Comparison of ENCODE assay signal across 20 cellular contexts in genomic region chr15:71601038-71601869, GRCh38.
A peak's percentile ranks its signal among the peaks of the same experiment; 100 is the strongest.
DNase-seq lines count a peak whose midpoint lies in the region; ATAC-seq and TF ChIP-seq lines count a peak whose summit lies in the region.
"Had no signal": no experiment of that assay in that cellular context is flagged by ENCODE, and none has a peak within 500 bp of the region (broad histone marks: within the 10 kb centered on the region; RNA-seq: fewer than 3 reads in every experiment).

No MANE protein-coding gene starts in this region.

- ATAC-seq in IMR-90 (ENCODE audit: low read depth) = no peak; the same call in 1 of the 2 replicates
- peak; percentile 41 for ATAC-seq in left lobe of liver
- no peak for ATAC-seq in HG02884 (IDR thresholded peaks at IDR 0.05; ENCODE audit: unreplicated experiment)
- ATAC-seq: CD8-positive, alpha-beta T cell had no signal

- H3K27ac ChIP-seq in IMR-90 (ENCODE audit: insufficient read depth, low read length) (no peak overlapping the region), esophagus muscularis mucosa (replicated peaks in 1 of 4) (peak overlapping the region in 1 of 4 donors; percentile 18), A673 (ENCODE audit: low read depth, low read length, poor library complexity, severe bottlenecking) (no peak overlapping the region)
- H3K27ac ChIP-seq: RWPE1, SJCRH30 had no signal

- H2AFZ ChIP-seq in IMR-90 (replicated peaks; ENCODE audit: low read length, poor library complexity) = no peak overlapping the region

- H3K9ac ChIP-seq in IMR-90 (ENCODE audit: low read depth, low read length) = no peak overlapping the region

- no peak overlapping the region for H2BK15ac ChIP-seq in IMR-90 (ENCODE audit: low read depth, low read length)

- no peak for TF ChIP-seq EP300 in esophagus muscularis mucosa (IDR thresholded peaks at IDR 0.05)

- no peak overlapping the region for H2AK9ac ChIP-seq in IMR-90 (replicated peaks; ENCODE audit: low read depth, low read length, poor library complexity)

- CTCF ChIA-PET in IMR-90 (lab: Yijun Ruan, JAX) = interaction anchor here (0.6 kb wide), 2 partner anchors 194 to 340 kb away, joined by 3 read pairs; no protein-coding TSS in a partner anchor
- CTCF ChIA-PET in A673 (lab: Charles Lee) = interaction anchor here (0.9 kb wide), 1 partner anchor 11 kb away, joined by 3 read pairs; no protein-coding TSS in a partner anchor

- H3K4me1 Mint-ChIP-seq in type B pancreatic cell (ENCODE audit: unreplicated experiment) = peaks cover 34% of the 10 kb centered on the region
- H3K4me1 Mint-ChIP-seq: IgD-negative memory B cell had no signal

- no peak overlapping the region for H4K91ac ChIP-seq in IMR-90 (ENCODE audit: insufficient read depth, low read depth, low read length)

- no peak overlapping the region for H3K4me3 Mint-ChIP-seq in type B pancreatic cell
- H3K4me3 Mint-ChIP-seq: CD8-positive, alpha-beta T cell; H9; IgD-negative memory B cell had no signal

- no peak overlapping the region for H2BK120ac ChIP-seq in IMR-90 (ENCODE audit: low read depth, low read length)

- H3K36me3 Mint-ChIP-seq in type B pancreatic cell = peaks cover 21% of the 10 kb centered on the region
- H3K36me3 Mint-ChIP-seq: CD8-positive, alpha-beta T cell had no signal

- POLR2A ChIA-PET in IMR-90 (lab: Charles Lee; ENCODE audit: unreplicated experiment) = no interaction called here
- POLR2A ChIA-PET in A673 (lab: Charles Lee; ENCODE audit: low non-redundant PET) = no interaction called here

- H3K27me3 Mint-ChIP-seq in type B pancreatic cell = no peaks in the 10 kb centered on the region

- H2AK5ac ChIP-seq in IMR-90 (ENCODE audit: low read depth, low read length) = no peak overlapping the region

- no peaks in the 10 kb centered on the region for H3K36me3 ChIP-seq in IMR-90 (ENCODE audit: control insufficient read depth, insufficient read depth, low read length)
- no peaks in the 10 kb centered on the region for H3K36me3 ChIP-seq in esophagus muscularis mucosa
- no peaks in the 10 kb centered on the region for H3K36me3 ChIP-seq in A673 (ENCODE audit: insufficient read depth, low read length, poor library complexity, severe bottlenecking)
- H3K36me3 ChIP-seq: SJCRH30 had no signal

- H3K79me1 ChIP-seq in IMR-90 (ENCODE audit: low read depth in 1 of 2, low read length in 2 of 2) = peaks cover 0 to 7% of the 10 kb centered on the region in 2 experiments; a peak in 2 of 4 replicates

- H4K5ac ChIP-seq in IMR-90 (ENCODE audit: low read depth, low read length) = no peak overlapping the region

- H3K9me1 ChIP-seq in IMR-90 (ENCODE audit: insufficient read depth, low read length) = peaks cover 3% of the 10 kb centered on the region; the same call in 1 of the 2 replicates

- no peaks in the 10 kb centered on the region for H3K9me3 ChIP-seq in IMR-90 (ENCODE audit: control insufficient read depth, insufficient read depth, low read length)
- peaks cover 0 to 7% (median 0%) of the 10 kb centered on the region in 4 donors for H3K9me3 ChIP-seq in esophagus muscularis mucosa
- H3K9me3 ChIP-seq in A673 (ENCODE audit: low read depth, low read length, poor library complexity, severe bottlenecking) = no peaks in the 10 kb centered on the region

- H3K14ac ChIP-seq in IMR-90 (replicated peaks; ENCODE audit: low read depth, low read length) = no peak overlapping the region

- peak overlapping the region; percentile 38 for H3K27ac Mint-ChIP-seq in type B pancreatic cell
- H3K27ac Mint-ChIP-seq: CD8-positive, alpha-beta T cell; H9; IgD-negative memory B cell had no signal

- H2BK20ac ChIP-seq in IMR-90 (ENCODE audit: low read depth, low read length) = no peak overlapping the region

- H3K4ac ChIP-seq in IMR-90 (ENCODE audit: low read depth, low read length) = no peak overlapping the region

- H3K4me3 ChIP-seq in IMR-90 (ENCODE audit: insufficient read depth, low read depth, low read length) = no peak overlapping the region
- H3K4me3 ChIP-seq in esophagus muscularis mucosa = no peak overlapping the region
- H3K4me3 ChIP-seq in A673 (ENCODE audit: low read depth, low read length, poor library complexity, severe bottlenecking) = no peak overlapping the region
- H3K4me3 ChIP-seq: SJCRH30 had no signal

- H3K27me3 ChIP-seq in IMR-90 (ENCODE audit: control insufficient read depth, insufficient read depth, low read length) = no peaks in the 10 kb centered on the region
- H3K27me3 ChIP-seq in esophagus muscularis mucosa = no peaks in the 10 kb centered on the region
- peaks cover 32% of the 10 kb centered on the region for H3K27me3 ChIP-seq in A673 (replicated peaks; ENCODE audit: insufficient read depth, low read depth, low read length, poor library complexity)
- H3K27me3 ChIP-seq: SJCRH30 had no signal

- no peak overlapping the region for H3K23ac ChIP-seq in IMR-90 (ENCODE audit: low read depth, low read length)

- DNase-seq in IMR-90 (peak; percentile 15), esophagus muscularis mucosa (ENCODE audit: extremely low spot score) (peak; percentile 64), left lobe of liver (ENCODE audit: low spot score) (no peak), type B pancreatic cell (ENCODE audit: extremely low spot score, unreplicated experiment) (no peak), GM13976 (ENCODE audit: low spot score) (no peak), A673 (ENCODE audit: low spot score) (no peak)
- DNase-seq: CD8-positive, alpha-beta T cell; EL; H9; MV-4-11; NCI-H1436; NCI-H2081; NCI-H226; NCI-H526; NK-92 treated with Interleukin-12 subunit alpha and Interleukin-12 subunit beta, amount 100 ng/mL, for 24 hours; OCI-M1; SJCRH30 had no signal

- intact Hi-C loops in IMR-90 (cut with micrococcal nuclease) (no loop called here), esophagus muscularis mucosa (cut with DNase I) (no loop called here), A673 (cut with micrococcal nuclease; ENCODE audit: unreplicated experiment) (no loop called here)

- TF ChIP-seq RAD21 in IMR-90 (IDR thresholded peaks at IDR 0.05; ENCODE audit: low read length) = no peak

- WGBS in IMR-90 (ENCODE audit: extremely low coverage in 2 of 2, insufficient read length in 1 of 2), 2 experiments = 100% methylated on average over 1 of the region's 8 CpGs; no CpG with 5 or more reads in 1 of the 2 experiments
- 79% methylated on average over 8 of the region's 8 CpGs for WGBS in esophagus muscularis mucosa

- dilution Hi-C loops in IMR-90 (cut with HindIII; ENCODE audit: low sequenced_read_pairs, unreplicated experiment) = no loop called here

- no peak for TF ChIP-seq POLR2A in IMR-90 (IDR thresholded peaks at IDR 0.05; ENCODE audit: low read depth, low read length)
- TF ChIP-seq POLR2A in esophagus muscularis mucosa (IDR thresholded peaks at IDR 0.05; ENCODE audit: low read depth) = no peak

- TF ChIP-seq CTCF in IMR-90 (conservative IDR thresholded peaks at IDR 0.05; ENCODE audit: low read depth, low read length) (no peak), esophagus muscularis mucosa (IDR thresholded peaks at IDR 0.05) (no peak), type B pancreatic cell (conservative IDR thresholded peaks at IDR 0.05) (no peak), GM13976 (IDR thresholded peaks at IDR 0.05; ENCODE audit: borderline replicate concordance, control extremely low read depth, extremely low read depth, insufficient read depth, missing control alignments) (no peak), A673 (conservative IDR thresholded peaks at IDR 0.05; ENCODE audit: low read depth, low read length) (no peak)

- BruUV-seq in IMR-90 (replicated peaks; lab: Mats Ljungman, UMichigan) = no TSS peak
- BruUV-seq in A673 (replicated peaks; lab: Mats Ljungman, UMichigan) = no TSS peak

- in situ Hi-C loops in IMR-90 (cut with MboI; ENCODE audit: low sequenced_read_pairs) = no loop called here
- in situ Hi-C loops in GM13976 (cut with MboI; ENCODE audit: low sequenced_read_pairs, unreplicated experiment) = no loop called here

- no peak overlapping the region for H3K4me2 ChIP-seq in IMR-90 (ENCODE audit: low read depth, low read length)

- no peak overlapping the region for H3K18ac ChIP-seq in IMR-90 (ENCODE audit: low read depth, low read length)

- peaks cover 6% of the 10 kb centered on the region for H3K9me3 Mint-ChIP-seq in type B pancreatic cell

- H3K4me1 ChIP-seq in IMR-90 (ENCODE audit: control insufficient read depth, insufficient read depth, low read length) = peaks cover 6% of the 10 kb centered on the region
- H3K4me1 ChIP-seq in esophagus muscularis mucosa = peaks cover 37 to 45% (median 40%) of the 10 kb centered on the region in 4 donors
- no peaks in the 10 kb centered on the region for H3K4me1 ChIP-seq in A673 (ENCODE audit: insufficient read depth, low read length, poor library complexity, severe bottlenecking)

- H3K56ac ChIP-seq in IMR-90 (ENCODE audit: extremely low read depth, insufficient read depth, low read length) = no peak overlapping the region

- H4K20me1 ChIP-seq in IMR-90 (ENCODE audit: insufficient read depth, low read length) = peaks cover 7% of the 10 kb centered on the region; the same call in 1 of the 2 replicates

- no peak overlapping the region for H4K8ac ChIP-seq in IMR-90 (ENCODE audit: low read depth in 2 of 2, low read length in 2 of 2)

- H2BK5ac ChIP-seq in IMR-90 (ENCODE audit: low read depth, low read length, poor library complexity, severe bottlenecking) = no peak overlapping the region

TF ChIP-seq in IMR-90, 13 proteins besides CTCF, POLR2A, EP300 and RAD21:
- TF ChIP-seq CHD1 (IDR thresholded peaks at IDR 0.05; ENCODE audit: low read depth, low read length) (no peak), NFE2L2 (IDR thresholded peaks at IDR 0.05; ENCODE audit: low read depth, low read length) (no peak), MAFK (IDR thresholded peaks at IDR 0.05; ENCODE audit: low read depth, low read length) (no peak), MXI1 (IDR thresholded peaks at IDR 0.05; ENCODE audit: borderline replicate concordance, low read depth, low read length) (no peak)

Comparison
In these comparisons a context has a peak if more than half of its experiments do, and no peak if none do; other contexts are left out.
1. DNase-seq: peak in IMR-90 (single experiment) and esophagus muscularis mucosa (single experiment); none in left lobe of liver (single experiment), type B pancreatic cell (single experiment), GM13976 (single experiment) and A673 (single experiment).